ENCODE assay signal across 1 cellular context in the genomic region with DNA sequence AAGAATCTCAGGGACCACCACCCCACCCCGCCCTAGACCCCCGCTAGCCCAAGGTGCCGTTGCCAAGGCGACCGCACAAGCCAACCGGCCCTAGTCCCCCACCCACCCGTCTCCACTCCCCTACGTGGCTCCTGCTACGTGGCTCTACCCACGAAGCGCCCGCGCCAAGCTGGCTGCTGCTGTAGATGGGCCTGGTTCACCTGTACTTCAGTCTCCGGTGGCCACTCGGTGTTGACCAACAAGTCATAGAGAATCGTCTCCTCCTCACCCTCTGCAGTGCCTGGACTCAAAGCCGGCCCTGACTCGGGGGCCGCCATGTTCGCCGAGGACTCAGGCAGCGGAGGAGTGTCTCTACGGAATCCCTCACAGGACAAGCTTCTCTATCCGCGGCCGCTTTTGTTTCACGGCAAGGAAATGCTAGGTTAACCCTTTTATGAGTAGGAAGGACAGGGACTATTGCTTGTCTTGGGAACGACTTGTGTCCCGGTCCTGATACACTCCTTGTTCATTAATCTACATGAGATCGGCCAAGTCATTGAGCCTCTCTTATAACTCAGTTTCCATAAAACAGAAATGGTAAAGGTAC.
TF ChIP-seq lines count a peak whose summit lies in the region.

A gene (minus strand): TSS at position 347 of the 586 bp plus-strand sequence. CDS start 30 bp downstream, at position 317.

TF ChIP-seq in HCT116, 20 proteins besides CTCF, POLR2A, EP300 and RAD21:
- no peak; the same call in 1 of the 2 replicates for TF ChIP-seq SIN3A (IDR thresholded peaks at IDR 0.05; ENCODE audit: low read depth)
- TF ChIP-seq EZH2 (IDR thresholded peaks at IDR 0.05): no peak
- TF ChIP-seq CBX3 (IDR thresholded peaks at IDR 0.05; ENCODE audit: low read depth): no peak
- TF ChIP-seq FOSL1 (IDR thresholded peaks at IDR 0.05; ENCODE audit: low read depth): no peak
- TF ChIP-seq, protein P1, sequence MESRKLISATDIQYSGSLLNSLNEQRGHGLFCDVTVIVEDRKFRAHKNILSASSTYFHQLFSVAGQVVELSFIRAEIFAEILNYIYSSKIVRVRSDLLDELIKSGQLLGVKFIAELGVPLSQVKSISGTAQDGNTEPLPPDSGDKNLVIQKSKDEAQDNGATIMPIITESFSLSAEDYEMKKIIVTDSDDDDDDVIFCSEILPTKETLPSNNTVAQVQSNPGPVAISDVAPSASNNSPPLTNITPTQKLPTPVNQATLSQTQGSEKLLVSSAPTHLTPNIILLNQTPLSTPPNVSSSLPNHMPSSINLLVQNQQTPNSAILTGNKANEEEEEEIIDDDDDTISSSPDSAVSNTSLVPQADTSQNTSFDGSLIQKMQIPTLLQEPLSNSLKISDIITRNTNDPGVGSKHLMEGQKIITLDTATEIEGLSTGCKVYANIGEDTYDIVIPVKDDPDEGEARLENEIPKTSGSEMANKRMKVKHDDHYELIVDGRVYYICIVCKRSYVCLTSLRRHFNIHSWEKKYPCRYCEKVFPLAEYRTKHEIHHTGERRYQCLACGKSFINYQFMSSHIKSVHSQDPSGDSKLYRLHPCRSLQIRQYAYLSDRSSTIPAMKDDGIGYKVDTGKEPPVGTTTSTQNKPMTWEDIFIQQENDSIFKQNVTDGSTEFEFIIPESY (IDR thresholded peaks at IDR 0.05; ENCODE audit: extremely low read depth, insufficient replicate concordance, low read length): peak; percentile 90
- no peak for TF ChIP-seq EZH2phosphoT487 (IDR thresholded peaks at IDR 0.05; ENCODE audit: borderline replicate concordance)
- peak; percentile 49 for TF ChIP-seq TCF7L2 (IDR thresholded peaks at IDR 0.05; ENCODE audit: borderline replicate concordance, extremely low read depth, insufficient read depth, insufficient read length)
- TF ChIP-seq ZNF274 (IDR thresholded peaks at IDR 0.05; ENCODE audit: low read depth, low read length): no peak
- TF ChIP-seq JUND (IDR thresholded peaks at IDR 0.05): no peak
- TF ChIP-seq ELF1 (IDR thresholded peaks at IDR 0.05; ENCODE audit: borderline replicate concordance, low read depth): peak; percentile 36; the same call in 1 of the 2 replicates
- TF ChIP-seq POLR2AphosphoS5 (IDR thresholded peaks at IDR 0.05; ENCODE audit: low read depth, low read length): peak; percentile 87
- TF ChIP-seq SP1 (IDR thresholded peaks at IDR 0.05; ENCODE audit: low read depth): peak; percentile 69
- TF ChIP-seq EGR1 (IDR thresholded peaks at IDR 0.05; ENCODE audit: low read depth): 0 out of 2 replicates have a peak, but pooled peaks have one; percentile 31
- TF ChIP-seq, protein P2, sequence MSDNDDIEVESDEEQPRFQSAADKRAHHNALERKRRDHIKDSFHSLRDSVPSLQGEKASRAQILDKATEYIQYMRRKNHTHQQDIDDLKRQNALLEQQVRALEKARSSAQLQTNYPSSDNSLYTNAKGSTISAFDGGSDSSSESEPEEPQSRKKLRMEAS (IDR thresholded peaks at IDR 0.05): peak; percentile 60; the same call in 1 of the 2 replicates
- peak; percentile 98 for TF ChIP-seq YY1 (IDR thresholded peaks at IDR 0.05; ENCODE audit: extremely low read depth, insufficient replicate concordance, low read depth, low read length)
